26 cellular contexts compared by ENCODE assay signal in the genomic region with DNA sequence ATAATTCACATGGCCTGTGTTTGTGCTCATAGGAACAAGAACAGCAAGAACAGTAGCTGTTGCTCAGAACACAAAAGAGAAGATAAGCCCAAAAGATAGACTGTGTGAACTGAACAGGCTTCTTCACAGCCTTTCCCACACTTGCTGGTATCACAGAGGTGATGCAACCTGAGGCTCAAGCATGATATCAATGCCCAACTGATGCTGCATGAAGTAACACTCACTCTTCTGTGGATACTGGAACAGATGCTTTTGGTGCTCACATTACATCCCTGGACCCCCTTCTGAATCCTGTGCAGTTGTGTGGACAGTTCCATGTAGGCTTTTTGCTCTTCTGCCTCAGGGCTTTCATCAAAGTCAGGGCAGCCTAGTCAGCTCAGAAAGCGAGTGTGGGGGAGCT.
"Had no signal": no experiment of that assay in that cellular context is flagged by ENCODE, and none has a peak within 500 bp of the region (broad histone marks: within the 10 kb centered on the region; RNA-seq: fewer than 3 reads in every experiment).

No MANE protein-coding gene starts in this region.

- ATAC-seq: activated T-cell treated with anti-CD3 and anti-CD28 coated beads, Interleukin-2, amount 50 U/mL, for 72 hours; body of pancreas; gastrocnemius medialis; left colon; naive thymus-derived CD8-positive, alpha-beta T cell; stimulated activated naive CD8-positive, alpha-beta T cell treated with anti-CD3 and anti-CD28 coated beads, Interleukin-15, Interleukin-2, amounts not matched to agents 100 U/mL and 50 U/mL, for 24 hours; T-helper 17 cell had no signal

- H3K4me1 Mint-ChIP-seq: naive thymus-derived CD8-positive, alpha-beta T cell; neural progenitor cell; T-helper 17 cell had no signal

- H2AFZ ChIP-seq: neural progenitor cell had no signal

- H3K36me3 Mint-ChIP-seq: activated naive CD8-positive, alpha-beta T cell; naive thymus-derived CD8-positive, alpha-beta T cell had no signal

- DNase-seq: activated CD4-positive, alpha-beta T cell treated with anti-CD3 and anti-CD28 coated beads, Interleukin-2, amount 50 U/mL, for 1 hour; activated CD4-positive, CD25-positive, alpha-beta regulatory T cell treated with anti-CD3 and anti-CD28 coated beads, Interleukin-2, amount 50 U/mL, for 72 hours; activated naive CD4-positive, alpha-beta T cell treated with Interleukin-2 at 50 U/mL for 16 hours; activated T-cell treated with anti-CD3 and anti-CD28 coated beads for 4 hours; activated T-cell treated with anti-CD3 and anti-CD28 coated beads, Interleukin-2, amount 50 U/mL, for 72 hours; aorta; body of pancreas; dermis blood vessel endothelial cell; effector CD8-positive, alpha-beta T cell; gastrocnemius medialis; hippocampal formation; kidney; left colon; naive thymus-derived CD8-positive, alpha-beta T cell; occipital lobe; stimulated activated CD4-positive, alpha-beta T cell treated with anti-CD3 and anti-CD28 coated beads, Interleukin-2, amount 100 ng/mL, for 48 hours; stimulated activated naive CD8-positive, alpha-beta T cell treated with anti-CD3 and anti-CD28 coated beads, Interleukin-15, Interleukin-2, amounts not matched to agents 100 U/mL and 50 U/mL, for 24 hours; T-helper 17 cell; T1000; testis; transverse colon; WERI-Rb-1 had no signal

- H3K36me3 ChIP-seq: gastrocnemius medialis, neural progenitor cell, right atrium auricular region, transverse colon, WERI-Rb-1 had no signal

- H3K27ac ChIP-seq: body of pancreas, gastrocnemius medialis, neural progenitor cell, right atrium auricular region, testis, transverse colon, WERI-Rb-1 had no signal

- H3K4me3 ChIP-seq: body of pancreas, gastrocnemius medialis, neural progenitor cell, right atrium auricular region, testis, transverse colon had no signal

- H3K4me1 ChIP-seq: body of pancreas, gastrocnemius medialis, neural progenitor cell, right atrium auricular region, testis, transverse colon had no signal

- H3K4me3 Mint-ChIP-seq: activated naive CD8-positive, alpha-beta T cell; activated T-cell treated with anti-CD3 and anti-CD28 coated beads, Interleukin-2, amount 50 U/mL, for 72 hours; naive thymus-derived CD8-positive, alpha-beta T cell; neural progenitor cell; T-helper 17 cell had no signal

- H3K9ac ChIP-seq: neural progenitor cell had no signal

- H3K27me3 ChIP-seq: body of pancreas, gastrocnemius medialis, neural progenitor cell, right atrium auricular region, testis, transverse colon had no signal

- H3K4me2 ChIP-seq: neural progenitor cell had no signal

- H3K27ac Mint-ChIP-seq: activated naive CD8-positive, alpha-beta T cell; activated T-cell treated with anti-CD3 and anti-CD28 coated beads, Interleukin-2, amount 50 U/mL, for 72 hours; naive thymus-derived CD8-positive, alpha-beta T cell; neural progenitor cell; T-helper 17 cell had no signal

- H3K9me3 ChIP-seq: body of pancreas, testis had no signal

- FAIRE-seq: colon, kidney had no signal
